In genomic region chr3:143482106-143483088, GRCh38 we compare ENCODE assay signal across 19 cellular contexts.
DNase-seq lines count a peak whose midpoint lies in the region; ATAC-seq and TF ChIP-seq lines count a peak whose summit lies in the region.
"Had no signal": no experiment of that assay in that cellular context is flagged by ENCODE, and none has a peak within 500 bp of the region (broad histone marks: within the 10 kb centered on the region; RNA-seq: fewer than 3 reads in every experiment).

No MANE protein-coding gene starts in this region.

- no peak overlapping the region for H2AFZ ChIP-seq in GM23248

- in situ Hi-C loops in GM23248 (cut with MboI) = no loop called here
- in situ Hi-C loops in astrocyte of the spinal cord (cut with HindIII; ENCODE audit: low sequenced_read_pairs) = no loop called here
- in situ Hi-C loops in brain microvascular endothelial cell (cut with HindIII; ENCODE audit: low pct_ligation_motif_present, low sequenced_read_pairs) = no loop called here

- H3K36me3 ChIP-seq in GM23248 (ENCODE audit: low read depth) = no peaks in the 10 kb centered on the region
- no peaks in the 10 kb centered on the region for H3K36me3 ChIP-seq in right atrium auricular region
- H3K36me3 ChIP-seq in brain microvascular endothelial cell (replicated peaks) = no peaks in the 10 kb centered on the region
- H3K36me3 ChIP-seq: heart right ventricle had no signal

- no peaks in the 10 kb centered on the region for H3K9me2 ChIP-seq in GM23248 (ENCODE audit: insufficient read depth)

- H3K27ac ChIP-seq in GM23248 (no peak overlapping the region), right atrium auricular region (no peak overlapping the region), brain microvascular endothelial cell (no peak overlapping the region)
- H3K27ac ChIP-seq: A549, heart right ventricle, testis had no signal

- DNase-seq in AG10803 (ENCODE audit: low read depth) = peak; percentile 42
- DNase-seq in GM23248 = peak; percentile 70
- DNase-seq in astrocyte of the spinal cord (ENCODE audit: low read depth, low spot score) = peak; percentile 37
- DNase-seq in myocyte (ENCODE audit: low read depth) = peak; percentile 64
- DNase-seq in right atrium auricular region (ENCODE audit: low spot score) = no peak
- DNase-seq in brain microvascular endothelial cell = no peak
- DNase-seq: activated CD4-positive, alpha-beta T cell treated with anti-CD3 and anti-CD28 coated beads, Interleukin-2, amount 50 U/mL, for 1 hour; activated naive CD8-positive, alpha-beta T cell treated with anti-CD3 and anti-CD28 coated beads for 36 hours; activated T-cell treated with anti-CD3 and anti-CD28 coated beads, Interleukin-2, amount 50 U/mL, for 1 hour; cerebellar nuclear complex; heart right ventricle; MV-4-11; SHP77 treated with DMSO at 0.1 percent for 48 hours; T-helper 9 cell; testis had no signal

- H3K9me3 ChIP-seq in GM23248 (ENCODE audit: low read depth) (no peaks in the 10 kb centered on the region), right atrium auricular region (no peaks in the 10 kb centered on the region)
- H3K9me3 ChIP-seq: A549, heart right ventricle, mucosa of descending colon, testis had no signal

- TF ChIP-seq CTCF in AG10803 (conservative IDR thresholded peaks at IDR 0.05; ENCODE audit: low read length) (no peak), astrocyte of the spinal cord (IDR thresholded peaks at IDR 0.05; ENCODE audit: low read depth, low read length) (no peak), right atrium auricular region (IDR thresholded peaks at IDR 0.05) (no peak), brain microvascular endothelial cell (IDR thresholded peaks at IDR 0.05; ENCODE audit: low read depth, low read length, missing control alignments) (no peak)

- H3K27me3 ChIP-seq in GM23248 (replicated peaks; ENCODE audit: insufficient read depth) (no peaks in the 10 kb centered on the region), right atrium auricular region (no peaks in the 10 kb centered on the region), brain microvascular endothelial cell (replicated peaks) (no peaks in the 10 kb centered on the region)
- H3K27me3 ChIP-seq: heart right ventricle, testis had no signal

- no peaks in the 10 kb centered on the region for H3F3A ChIP-seq in GM23248 (ENCODE audit: insufficient read depth)

- ATAC-seq in SK-N-SH treated with all-trans-retinoic acid at 6 μM for 48 hours = no peak
- no peak for ATAC-seq in activated CD4-positive, CD25-positive, alpha-beta regulatory T cell treated with anti-CD3 and anti-CD28 coated beads, Interleukin-2, amount 50 U/mL, for 24 hours
- ATAC-seq: A549, heart right ventricle, mucosa of descending colon had no signal

- H3K4me2 ChIP-seq in GM23248 (ENCODE audit: unreplicated experiment) = no peak overlapping the region
- H3K4me2 ChIP-seq: A549 had no signal

- no peak overlapping the region for H3K9ac ChIP-seq in GM23248

- H3K79me2 ChIP-seq in GM23248 (ENCODE audit: insufficient read depth) = no peaks in the 10 kb centered on the region

- H3K4me1 ChIP-seq in GM23248 (ENCODE audit: insufficient read depth) = peaks cover 11% of the 10 kb centered on the region; the same call in 1 of the 2 replicates
- H3K4me1 ChIP-seq in right atrium auricular region = no peaks in the 10 kb centered on the region
- H3K4me1 ChIP-seq: heart right ventricle, testis had no signal

- H3K4me3 ChIP-seq in AG10803 (ENCODE audit: low read length) (no peak overlapping the region), GM23248 (no peak overlapping the region), astrocyte of the spinal cord (ENCODE audit: low read depth, low read length) (no peak overlapping the region), right atrium auricular region (no peak overlapping the region), brain microvascular endothelial cell (ENCODE audit: low read depth, low read length) (no peak overlapping the region)
- H3K4me3 ChIP-seq: A549, heart right ventricle, mucosa of descending colon, testis had no signal

- WGBS in GM23248 (ENCODE audit: low coverage in 1 of 2, low lambda C conversion rate in 2 of 2, missing lambda C conversion rate in 2 of 2), 2 experiments = 58 to 67% methylated on average over 8 of the region's 8 CpGs

- no peaks in the 10 kb centered on the region for H4K20me1 ChIP-seq in GM23248 (ENCODE audit: insufficient read depth)

TF ChIP-seq in SK-N-SH treated with all-trans-retinoic acid at 6 μM for 48 hours, 23 proteins besides CTCF, POLR2A, EP300 and RAD21:
- TF ChIP-seq CREB5 (CRISPR knock-in tag; IDR thresholded peaks at IDR 0.05; ENCODE audit: low read depth) (no peak), ZNF70 (CRISPR knock-in tag; IDR thresholded peaks at IDR 0.05) (no peak), CSDC2 (CRISPR knock-in tag; IDR thresholded peaks at IDR 0.05) (no peak), TOX (CRISPR knock-in tag; IDR thresholded peaks at IDR 0.05; ENCODE audit: borderline replicate concordance) (no peak), BACH2 (CRISPR knock-in tag; IDR thresholded peaks at IDR 0.05; ENCODE audit: borderline replicate concordance) (no peak), ESRRG (CRISPR knock-in tag; IDR thresholded peaks at IDR 0.05) (no peak), ZFP3 (CRISPR knock-in tag; IDR thresholded peaks at IDR 0.05) (no peak), OSR1 (CRISPR knock-in tag; IDR thresholded peaks at IDR 0.05) (no peak), SNAI2 (CRISPR knock-in tag; IDR thresholded peaks at IDR 0.05) (no peak), ZNF565 (CRISPR knock-in tag; conservative IDR thresholded peaks at IDR 0.05; ENCODE audit: low read depth) (no peak), ARNTL (CRISPR knock-in tag; IDR thresholded peaks at IDR 0.05; ENCODE audit: borderline replicate concordance, low read depth) (no peak), ZNF8 (CRISPR knock-in tag; IDR thresholded peaks at IDR 0.05) (no peak), POU6F1 (CRISPR knock-in tag; IDR thresholded peaks at IDR 0.05; ENCODE audit: borderline replicate concordance, low read depth) (no peak), GLIS3 (CRISPR knock-in tag; IDR thresholded peaks at IDR 0.05) (no peak), ZFP30 (CRISPR knock-in tag; IDR thresholded peaks at IDR 0.05) (no peak), PATZ1 (CRISPR knock-in tag; IDR thresholded peaks at IDR 0.05; ENCODE audit: borderline replicate concordance) (no peak)

Comparison
In these comparisons a context has a peak if more than half of its experiments do, and no peak if none do; other contexts are left out.
1. DNase-seq: peak in AG10803 (single experiment), GM23248 (single experiment), astrocyte of the spinal cord (single experiment) and myocyte (single experiment); none in right atrium auricular region (single experiment) and brain microvascular endothelial cell (single experiment).